ENCODE assay signal across 1 cellular context in the genomic region with DNA sequence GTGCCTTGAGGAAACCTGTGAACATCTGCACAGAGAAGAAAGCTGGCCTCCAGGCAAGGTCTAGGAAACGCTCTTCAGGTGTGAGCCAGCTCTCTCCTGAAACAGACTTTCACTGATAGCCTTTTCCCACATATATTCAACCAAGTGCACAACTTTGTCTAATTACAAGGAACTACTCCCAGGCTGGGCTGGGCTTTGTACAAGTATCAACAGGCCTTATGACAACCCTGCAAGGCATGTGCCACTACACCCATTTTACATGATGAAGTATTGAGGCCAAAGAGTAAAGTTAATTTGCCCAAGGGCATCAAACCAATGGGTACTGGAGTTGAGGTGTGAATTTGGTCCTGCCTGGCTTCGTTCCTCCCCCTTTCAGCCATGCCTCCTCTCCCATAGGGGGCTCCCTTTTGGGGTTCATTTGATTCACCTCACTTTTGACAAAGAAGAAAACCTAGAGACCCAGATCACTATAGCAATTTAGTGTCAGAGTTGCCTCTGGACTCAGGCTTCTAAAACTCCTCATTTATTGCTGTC.
TF ChIP-seq lines count a peak whose summit lies in the region.

No MANE protein-coding gene starts in this region.

TF ChIP-seq in IMR-90, 13 proteins besides CTCF, POLR2A, EP300 and RAD21:
- TF ChIP-seq FOS (IDR thresholded peaks at IDR 0.05; ENCODE audit: low read depth, low read length) (no peak), MXI1 (IDR thresholded peaks at IDR 0.05; ENCODE audit: borderline replicate concordance, low read depth, low read length) (no peak), RCOR1 (IDR thresholded peaks at IDR 0.05; ENCODE audit: insufficient replicate concordance, low read length) (no peak), NFE2L2 (IDR thresholded peaks at IDR 0.05; ENCODE audit: low read depth, low read length) (no peak), MAFK (IDR thresholded peaks at IDR 0.05; ENCODE audit: low read depth, low read length) (no peak), MAZ (IDR thresholded peaks at IDR 0.05; ENCODE audit: borderline replicate concordance, low read depth, low read length) (no peak)
- TF ChIP-seq, protein P1, sequence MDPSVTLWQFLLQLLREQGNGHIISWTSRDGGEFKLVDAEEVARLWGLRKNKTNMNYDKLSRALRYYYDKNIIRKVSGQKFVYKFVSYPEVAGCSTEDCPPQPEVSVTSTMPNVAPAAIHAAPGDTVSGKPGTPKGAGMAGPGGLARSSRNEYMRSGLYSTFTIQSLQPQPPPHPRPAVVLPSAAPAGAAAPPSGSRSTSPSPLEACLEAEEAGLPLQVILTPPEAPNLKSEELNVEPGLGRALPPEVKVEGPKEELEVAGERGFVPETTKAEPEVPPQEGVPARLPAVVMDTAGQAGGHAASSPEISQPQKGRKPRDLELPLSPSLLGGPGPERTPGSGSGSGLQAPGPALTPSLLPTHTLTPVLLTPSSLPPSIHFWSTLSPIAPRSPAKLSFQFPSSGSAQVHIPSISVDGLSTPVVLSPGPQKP (IDR thresholded peaks at IDR 0.05; ENCODE audit: borderline replicate concordance, low read depth, low read length), result no peak
